ENCODE assay signal across 8 cellular contexts in genomic region chr14:75454963-75455546, GRCh38. TPM values are rescaled to one million over a fixed set of nuclear protein-coding genes. Genes with fewer than 3 reads are reported as not detected.
DNase-seq lines count a peak whose midpoint lies in the region; ATAC-seq and TF ChIP-seq lines count a peak whose summit lies in the region.

No MANE protein-coding gene starts in this region.

- H3K79me2 ChIP-seq in OCI-LY1 (ENCODE audit: insufficient read depth, low read length) = peaks cover 15% of the 10 kb centered on the region

- ATAC-seq in HG02571 (IDR thresholded peaks at IDR 0.05; ENCODE audit: unreplicated experiment) (no peak), HG03521 (IDR thresholded peaks at IDR 0.05; ENCODE audit: unreplicated experiment) (no peak)

- intact Hi-C loops in ovary (cut with DNase I) = no loop called here

- no peak for TF ChIP-seq POLR2A in ovary (IDR thresholded peaks at IDR 0.05)

- H3K4me3 ChIP-seq in OCI-LY1 (ENCODE audit: low read depth, low read length, poor library complexity, severe bottlenecking) = no peak overlapping the region
- no peak overlapping the region for H3K4me3 ChIP-seq in fibroblast of the aortic adventitia (ENCODE audit: low read depth, low read length)
- no peak overlapping the region for H3K4me3 ChIP-seq in ovary

- peak overlapping the region; percentile 5; the same call in 1 of the 2 replicates for H3K4me2 ChIP-seq in OCI-LY1 (ENCODE audit: low read length)

- peaks cover 78% of the 10 kb centered on the region for H3K4me1 ChIP-seq in OCI-LY1 (ENCODE audit: insufficient read depth, low read length, severe bottlenecking)
- H3K4me1 ChIP-seq in ovary (ENCODE audit: insufficient read depth) = peaks cover 54% of the 10 kb centered on the region

- TF ChIP-seq CTCF in OCI-LY1 (IDR thresholded peaks at IDR 0.05; ENCODE audit: low read length) = no peak
- no peak for TF ChIP-seq CTCF in fibroblast of the aortic adventitia (IDR thresholded peaks at IDR 0.05; ENCODE audit: insufficient read depth, low read length)
- TF ChIP-seq CTCF in ovary (IDR thresholded peaks at IDR 0.05) = no peak

- peaks cover 75% of the 10 kb centered on the region; the same call in 1 of the 2 replicates for H3K36me3 ChIP-seq in OCI-LY1 (ENCODE audit: insufficient read depth, low read length)
- H3K36me3 ChIP-seq in ovary = no peaks in the 10 kb centered on the region

- no peaks in the 10 kb centered on the region for H3F3A ChIP-seq in OCI-LY1 (ENCODE audit: insufficient read depth, low read length)

- TF ChIP-seq EP300 in ovary (IDR thresholded peaks at IDR 0.05) = no peak

- peak overlapping the region; percentile 78 for H3K27ac ChIP-seq in OCI-LY1 (ENCODE audit: low read depth, low read length, poor library complexity, severe bottlenecking)
- H3K27ac ChIP-seq in ovary = peak overlapping the region in 1 of 2 donors; percentile 29

- DNase-seq in COLO668 (lab: John Stamatoyannopoulos, UW; ENCODE audit: unreplicated experiment) (peak; percentile 67), fibroblast of the aortic adventitia (ENCODE audit: low read depth) (peak; percentile 81), ovary (peak; percentile 66 to 81 (median 78)), pons (ENCODE audit: low spot score) (no peak), NCI-H1092 (lab: John Stamatoyannopoulos, UW) (no peak)

- H3K9ac ChIP-seq in OCI-LY1 (ENCODE audit: low read length) = no peak overlapping the region; the same call in 1 of the 2 replicates

- 58 to 62% (median 58%) methylated on average over 12 of the region's 12 CpGs for WGBS in ovary, 3 donors

- H3K9me3 ChIP-seq in OCI-LY1 (ENCODE audit: low read length) = no peaks in the 10 kb centered on the region
- H3K9me3 ChIP-seq in ovary = no peaks in the 10 kb centered on the region

- H3K27me3 ChIP-seq in OCI-LY1 (ENCODE audit: insufficient read depth, low read length) (no peaks in the 10 kb centered on the region), ovary (no peaks in the 10 kb centered on the region)

- H3K9me2 ChIP-seq in OCI-LY1 (ENCODE audit: low read depth, low read length) = no peaks in the 10 kb centered on the region

- H2AFZ ChIP-seq in OCI-LY1 (ENCODE audit: low read length) = no peak overlapping the region

- no peaks in the 10 kb centered on the region for H4K20me1 ChIP-seq in OCI-LY1 (ENCODE audit: insufficient read depth, low read length)

RNA-seq across cellular contexts. Expression of gene JDP2, which starts 27.2 kb away (rescaled TPM):
- 67.9 and 80.1 TPM in 2 replicates for total RNA-seq in fibroblast of the aortic adventitia (ENCODE audit: low replicate concordance)
- 10 to 100 TPM; 19.0 to 89.9 (median 26.8) TPM for total RNA-seq in ovary
- 10 to 100 TPM; 16.2 to 22.5 TPM for polyA plus RNA-seq in ovary

Comparison
In these comparisons a context has a peak if more than half of its experiments do, and no peak if none do; other contexts are left out.
1. DNase-seq: peak in COLO668 (single experiment), fibroblast of the aortic adventitia (single experiment) and ovary (5 of 5); none in pons (single experiment) and NCI-H1092 (single experiment).